8 cellular contexts compared by ENCODE assay signal in genomic region chr14:23567186-23568020, GRCh38.
A peak's percentile ranks its signal among the peaks of the same experiment; 100 is the strongest.
DNase-seq lines count a peak whose midpoint lies in the region; ATAC-seq and TF ChIP-seq lines count a peak whose summit lies in the region.

TSS of gene AP1G2 (minus strand) at chr14:23567791. CDS start at chr14:23567314, 477 bp downstream.

- TF ChIP-seq CTCF in VCaP (conservative IDR thresholded peaks at IDR 0.05): no peak

- peak; percentile 76 for DNase-seq in 8988T
- peak; percentile 89 for DNase-seq in NCI-H2196 (lab: John Stamatoyannopoulos, UW; ENCODE audit: unreplicated experiment)
- DNase-seq in T47D (ENCODE audit: low read depth in 1 of 2, low spot score in 1 of 2): peak; percentile 69 to 91
- DNase-seq in iPS-NIHi11 (ENCODE audit: low spot score): peak; percentile 87
- peak; percentile 86 for DNase-seq in stimulated activated CD4-positive, alpha-beta T cell treated with anti-CD3 and anti-CD28 coated beads, Interleukin-12 subunit alpha, Interleukin-12 subunit beta, amount 100 ng/mL, for 4 hours

- in situ Hi-C loops in T47D (cut with HindIII; ENCODE audit: low pct_unique_long_range_greater_than_20kb, low sequenced_read_pairs): no loop called here

- peak; percentile 76 for ATAC-seq in GM18858 (IDR thresholded peaks at IDR 0.05; ENCODE audit: unreplicated experiment)
- peak; percentile 90 for ATAC-seq in HG03066 (IDR thresholded peaks at IDR 0.05; ENCODE audit: low read depth, unreplicated experiment)

- peak within 1 kb of the TSS; percentile 88 for H3K27ac ChIP-seq in VCaP

Comparison
In these comparisons a context has a peak if more than half of its experiments do, and no peak if none do; other contexts are left out.
1. Peak in every context shown above with its lines: DNase-seq, ATAC-seq and H3K27ac ChIP-seq.